1 cellular context compared by ENCODE assay signal in the genomic region with DNA sequence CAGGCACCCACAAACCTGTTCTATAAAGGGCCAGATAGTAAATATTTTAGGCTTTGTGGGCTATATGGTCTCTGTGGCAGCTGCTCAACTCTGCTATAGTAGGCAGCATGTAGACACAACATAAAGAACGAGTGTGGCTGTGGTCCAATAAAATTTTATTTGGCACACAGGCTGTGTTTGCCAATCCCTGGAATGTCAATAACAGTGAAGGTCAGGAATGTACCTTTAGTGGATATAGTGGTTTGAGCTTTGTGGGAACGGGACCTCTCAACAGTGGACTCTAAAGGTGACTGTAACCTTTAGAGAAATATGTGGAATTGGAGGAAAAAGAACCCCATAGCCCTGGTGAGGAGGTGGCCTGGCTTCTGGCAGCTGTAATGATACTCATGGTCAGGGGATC.
TF ChIP-seq lines count a peak whose summit lies in the region.

No MANE protein-coding gene starts in this region.

TF ChIP-seq in HepG2, 621 proteins besides CTCF, POLR2A, EP300 and RAD21 (continued from another document):
- TF ChIP-seq ZNF577 (CRISPR knock-in tag; IDR thresholded peaks at IDR 0.05; ENCODE audit: borderline replicate concordance, low read depth) (no peak), KDM6A (CRISPR knock-in tag; IDR thresholded peaks at IDR 0.05; ENCODE audit: low read depth) (no peak)
